Comparison of ENCODE assay signal across 24 cellular contexts in genomic region chr2:52502476-52502860, GRCh38.
"Had no signal": no experiment of that assay in that cellular context is flagged by ENCODE, and none has a peak within 500 bp of the region (broad histone marks: within the 10 kb centered on the region; RNA-seq: fewer than 3 reads in every experiment).

No MANE protein-coding gene starts in this region.

- ATAC-seq: left ventricle myocardium superior; lower lobe of right lung; naive thymus-derived CD8-positive, alpha-beta T cell; sciatic nerve; upper lobe of right lung had no signal

- H3K4me1 ChIP-seq: lower lobe of right lung, neural progenitor cell, suprapubic skin, tibial artery, upper lobe of right lung had no signal

- DNase-seq: heart right ventricle; islet precursor cell; left ventricle myocardium superior; lower lobe of right lung; mammary epithelial cell; mesenchymal stem cell; naive thymus-derived CD8-positive, alpha-beta T cell; occipital lobe; stimulated activated CD4-positive, alpha-beta T cell treated with anti-CD3 and anti-CD28 coated beads, Interleukin-12 subunit alpha, Interleukin-12 subunit beta, amount 100 ng/mL, for 4 hours; stimulated activated CD4-positive, alpha-beta T cell treated with anti-CD3 and anti-CD28 coated beads, Interleukin-15, amount 100 ng/mL, for 24 hours; stimulated activated CD4-positive, alpha-beta T cell treated with anti-CD3 and anti-CD28 coated beads, Interleukin-2, amount 100 ng/mL, for 24 hours; stimulated activated CD4-positive, alpha-beta T cell treated with anti-CD3 and anti-CD28 coated beads, Interleukin-4, amount 100 ng/mL, for 1 hour; stimulated activated naive B cell treated with anti-CD40 and anti-IgM and Interleukin-4, amounts not matched to agents 10 μg/mL and 1 μg/mL and 100 μg/mL, for 72 hours; tibial artery; trophoblast cell; upper lobe of right lung had no signal

- H3K27me3 ChIP-seq: heart right ventricle, hepatocyte, neural progenitor cell, neutrophil, right atrium auricular region, suprapubic skin, tibial artery, upper lobe of right lung had no signal

- H3K4me3 ChIP-seq: heart right ventricle, hepatocyte, lower lobe of right lung, neural progenitor cell, right atrium auricular region, skin epidermis, suprapubic skin, thoracic aorta, tibial artery, upper lobe of right lung had no signal

- H3K27ac ChIP-seq: heart right ventricle, hepatocyte, lower lobe of right lung, neural progenitor cell, neutrophil, skin epidermis, suprapubic skin, thoracic aorta, tibial artery, upper lobe of right lung had no signal

- H3K9me3 ChIP-seq: lower lobe of right lung, neutrophil, right atrium auricular region, suprapubic skin, thoracic aorta, tibial artery, upper lobe of right lung had no signal

- H3K36me3 ChIP-seq: heart right ventricle, lower lobe of right lung, neural progenitor cell, neutrophil, right atrium auricular region, suprapubic skin, thoracic aorta, tibial artery, upper lobe of right lung had no signal
